Comparison of ENCODE assay signal across 25 cellular contexts in genomic region chrX:14717949-14718348, GRCh38.
"Had no signal": no experiment of that assay in that cellular context is flagged by ENCODE, and none has a peak within 500 bp of the region (broad histone marks: within the 10 kb centered on the region; RNA-seq: fewer than 3 reads in every experiment).

No MANE protein-coding gene starts in this region.

- H3K4me3 ChIP-seq: colonic mucosa, coronary artery, dorsolateral prefrontal cortex, esophagus muscularis mucosa, esophagus squamous epithelium, gastrocnemius medialis, gastroesophageal sphincter, heart left ventricle, heart right ventricle, hepatocyte had no signal

- DNase-seq: colonic mucosa; cortex of kidney; dermis blood vessel endothelial cell; dorsolateral prefrontal cortex; effector CD4-positive, alpha-beta T cell; effector CD8-positive, alpha-beta T cell; effector memory CD4-positive, alpha-beta T cell; effector memory CD8-positive, alpha-beta T cell; endodermal cell; erythroblast; esophagus squamous epithelium; gastrocnemius medialis; glutamatergic neuron; head of caudate nucleus; heart left ventricle; heart right ventricle had no signal

- H3K4me1 Mint-ChIP-seq: endodermal cell had no signal

- H3K79me2 ChIP-seq: hepatocyte had no signal

- H3K4me3 Mint-ChIP-seq: dendritic cell treated with granulocyte-macrophage colony-stimulating factor and Interleukin-4, amounts not matched to agents 40 ng/mL and 50 ng/mL, for 4 days; effector memory CD8-positive, alpha-beta T cell; endodermal cell had no signal

- H2AFZ ChIP-seq: hepatocyte had no signal

- H3K27ac ChIP-seq: colonic mucosa, coronary artery, dorsolateral prefrontal cortex, epithelial cell of prostate, esophagus muscularis mucosa, esophagus squamous epithelium, foreskin keratinocyte, gastrocnemius medialis, gastroesophageal sphincter, heart left ventricle, heart right ventricle, hepatocyte had no signal

- H3K9me3 ChIP-seq: colonic mucosa, esophagus muscularis mucosa, esophagus squamous epithelium, gastrocnemius medialis, gastroesophageal sphincter, heart left ventricle, heart right ventricle had no signal

- H3K9me3 Mint-ChIP-seq: dendritic cell treated with granulocyte-macrophage colony-stimulating factor and Interleukin-4, amounts not matched to agents 40 ng/mL and 50 ng/mL, for 4 days; effector memory CD8-positive, alpha-beta T cell had no signal

- H3K27me3 ChIP-seq: colonic mucosa, esophagus muscularis mucosa, esophagus squamous epithelium, foreskin keratinocyte, gastrocnemius medialis, gastroesophageal sphincter, heart left ventricle, heart right ventricle, hepatocyte had no signal

- ATAC-seq: effector memory CD8-positive, alpha-beta T cell; gastrocnemius medialis; gastroesophageal sphincter; heart left ventricle; heart right ventricle had no signal

- H3K4me1 ChIP-seq: colonic mucosa, esophagus muscularis mucosa, esophagus squamous epithelium, foreskin keratinocyte, gastrocnemius medialis, gastroesophageal sphincter, heart left ventricle, heart right ventricle had no signal

- FAIRE-seq: endometrium, frontal cortex had no signal

- H3K27ac Mint-ChIP-seq: dendritic cell treated with granulocyte-macrophage colony-stimulating factor and Interleukin-4, amounts not matched to agents 40 ng/mL and 50 ng/mL, for 4 days; effector memory CD8-positive, alpha-beta T cell; endodermal cell had no signal

- H3K36me3 ChIP-seq: colonic mucosa, esophagus muscularis mucosa, esophagus squamous epithelium, gastrocnemius medialis, gastroesophageal sphincter, heart left ventricle, heart right ventricle had no signal

- H3K27me3 Mint-ChIP-seq: dendritic cell treated with granulocyte-macrophage colony-stimulating factor and Interleukin-4, amounts not matched to agents 40 ng/mL and 50 ng/mL, for 4 days; effector memory CD8-positive, alpha-beta T cell had no signal

- H3K4me2 ChIP-seq: hepatocyte had no signal
